ENCODE assay signal across 23 cellular contexts in genomic region chr4:140744421-140744820, GRCh38. TPM values are rescaled to one million over a fixed set of nuclear protein-coding genes. Genes with fewer than 3 reads are reported as not detected.
DNase-seq lines count a peak whose midpoint lies in the region; ATAC-seq and TF ChIP-seq lines count a peak whose summit lies in the region.
"Had no signal": no experiment of that assay in that cellular context is flagged by ENCODE, and none has a peak within 500 bp of the region (broad histone marks: within the 10 kb centered on the region; RNA-seq: fewer than 3 reads in every experiment).

No MANE protein-coding gene starts in this region.

- H3K27me3 ChIP-seq in MM.1S (replicated peaks; ENCODE audit: insufficient read depth, low read length), result no peaks in the 10 kb centered on the region
- H3K27me3 ChIP-seq in testis, result no peaks in the 10 kb centered on the region
- H3K27me3 ChIP-seq: BE2C had no signal

- peaks cover 40% of the 10 kb centered on the region for H3K4me1 ChIP-seq in MM.1S (ENCODE audit: low read length)
- H3K4me1 ChIP-seq in mesodermal cell (ENCODE audit: control insufficient read depth, insufficient read depth, low read length, poor library complexity, severe bottlenecking), result peaks cover 45% of the 10 kb centered on the region
- H3K4me1 ChIP-seq in testis, result no peaks in the 10 kb centered on the region

- peaks cover 61% of the 10 kb centered on the region for H3K79me2 ChIP-seq in MM.1S (ENCODE audit: low read length)

- H4K20me1 ChIP-seq in MM.1S (ENCODE audit: insufficient read depth, low read length), result no peaks in the 10 kb centered on the region

- H3K9me3 ChIP-seq in MM.1S (replicated peaks; ENCODE audit: insufficient read depth, low read length) (no peaks in the 10 kb centered on the region), mesodermal cell (ENCODE audit: control insufficient read depth, low read length) (peaks cover 10% of the 10 kb centered on the region), testis (no peaks in the 10 kb centered on the region)

- H3K9me2 ChIP-seq in MM.1S (replicated peaks; ENCODE audit: insufficient read depth, low read length), result no peaks in the 10 kb centered on the region
- H3K9me2 ChIP-seq: SK-N-SH had no signal

- 80% methylated on average over 1 of the region's 3 CpGs; no CpG with 5 or more reads in 1 of the 2 experiments for WGBS in mesodermal cell (ENCODE audit: insufficient coverage in 2 of 2), 2 experiments
- WGBS in testis, 2 donors, result 92 to 98% methylated on average over 3 of the region's 3 CpGs

- ATAC-seq in activated B cell treated with CpG ODN at 0.5 μM for 24 hours (ENCODE audit: low read depth), result no peak
- ATAC-seq in stimulated activated memory B cell treated with anti-CD40 and anti-IgM and Interleukin-4, amounts not matched to agents 10 μg/mL and 1 μg/mL and 100 μg/mL, for 72 hours, result no peak
- ATAC-seq: A549, PC-3 had no signal

- H3K27ac ChIP-seq in MM.1S (ENCODE audit: low read length) (peak overlapping the region; percentile 95), mesodermal cell (ENCODE audit: low read depth, low read length, severe bottlenecking) (peak overlapping the region; percentile 96), testis (no peak overlapping the region)
- H3K27ac ChIP-seq: A549, RWPE1 had no signal

- H3K36me3 ChIP-seq in MM.1S (replicated peaks; ENCODE audit: insufficient read depth, low read length) (no peaks in the 10 kb centered on the region), mesodermal cell (ENCODE audit: control insufficient read depth, insufficient read depth, low read length) (no peaks in the 10 kb centered on the region), testis (ENCODE audit: low read depth, missing control alignments) (no peaks in the 10 kb centered on the region)
- H3K36me3 ChIP-seq: BE2C had no signal

- peak overlapping the region; percentile 69 for H3K9ac ChIP-seq in MM.1S (ENCODE audit: low read length)

- H3K27ac Mint-ChIP-seq in activated B cell treated with CpG ODN at 0.5 μM for 24 hours, result peak overlapping the region; percentile 97
- H3K27ac Mint-ChIP-seq in stimulated activated memory B cell treated with anti-CD40 and anti-IgM and Interleukin-4, amounts not matched to agents 10 μg/mL and 1 μg/mL and 100 μg/mL, for 72 hours, result peak overlapping the region; percentile 95

- peaks cover 3% of the 10 kb centered on the region for H3K9me3 Mint-ChIP-seq in activated B cell treated with CpG ODN at 0.5 μM for 24 hours
- H3K9me3 Mint-ChIP-seq in stimulated activated memory B cell treated with anti-CD40 and anti-IgM and Interleukin-4, amounts not matched to agents 10 μg/mL and 1 μg/mL and 100 μg/mL, for 72 hours, result peaks cover 13% of the 10 kb centered on the region

- H3K4me3 ChIP-seq in MM.1S (ENCODE audit: low read length) (no peak overlapping the region), mesodermal cell (ENCODE audit: extremely low read depth, insufficient read depth, low read length, poor library complexity, severe bottlenecking) (no peak overlapping the region), testis (no peak overlapping the region)
- H3K4me3 ChIP-seq: A549 had no signal

- peaks cover 84% of the 10 kb centered on the region for H3K4me1 Mint-ChIP-seq in activated B cell treated with CpG ODN at 0.5 μM for 24 hours
- H3K4me1 Mint-ChIP-seq in stimulated activated memory B cell treated with anti-CD40 and anti-IgM and Interleukin-4, amounts not matched to agents 10 μg/mL and 1 μg/mL and 100 μg/mL, for 72 hours, result peaks cover 82% of the 10 kb centered on the region

- H3K36me3 Mint-ChIP-seq in activated B cell treated with CpG ODN at 0.5 μM for 24 hours (ENCODE audit: low read depth), result peaks cover 21% of the 10 kb centered on the region
- peaks cover 21% of the 10 kb centered on the region for H3K36me3 Mint-ChIP-seq in stimulated activated memory B cell treated with anti-CD40 and anti-IgM and Interleukin-4, amounts not matched to agents 10 μg/mL and 1 μg/mL and 100 μg/mL, for 72 hours

- no peak for TF ChIP-seq POLR2A in testis (IDR thresholded peaks at IDR 0.05)

- H3K4me3 Mint-ChIP-seq in activated B cell treated with CpG ODN at 0.5 μM for 24 hours, result peak overlapping the region; percentile 19
- H3K4me3 Mint-ChIP-seq in stimulated activated memory B cell treated with anti-CD40 and anti-IgM and Interleukin-4, amounts not matched to agents 10 μg/mL and 1 μg/mL and 100 μg/mL, for 72 hours, result peak overlapping the region; percentile 36

- H2AFZ ChIP-seq in MM.1S (ENCODE audit: low read length), result no peak overlapping the region

- peak overlapping the region; percentile 83 for H3K4me2 ChIP-seq in MM.1S (ENCODE audit: low read depth, low read length)

- H3F3A ChIP-seq in MM.1S (ENCODE audit: insufficient read depth, low read length), result peaks cover 43% of the 10 kb centered on the region

- CTCF ChIA-PET in activated B cell treated with CpG ODN at 0.5 μM for 24 hours (lab: Charles Lee), result interaction anchor here (1.0 to 3.1 kb wide), 4 partner anchors 9 to 106 kb away, joined by 3 to 20 read pairs (median 5); partner anchors contain the start of gene TBC1D9

- TF ChIP-seq CTCF in MM.1S (IDR thresholded peaks at IDR 0.05; ENCODE audit: low read length) (no peak), activated B cell treated with CpG ODN at 0.5 μM for 24 hours (IDR thresholded peaks at IDR 0.05) (no peak), testis (IDR thresholded peaks at IDR 0.05) (no peak)

- DNase-seq in MM.1S (peak; percentile 79), activated B cell treated with CpG ODN at 0.5 μM for 24 hours (no peak), pons (ENCODE audit: low spot score) (no peak), testis (no peak), D341Med (ENCODE audit: low spot score) (no peak)
- DNase-seq: BE2C, COR-L47, DMS 273 treated with DMSO at 0.1 percent for 48 hours, DMS79 treated with DMSO at 0.1 percent for 48 hours, KG1, MV-4-11, NCI-H1694, NCI-H2081, NCI-H2171 treated with DMSO at 0.1 percent for 48 hours, NCI-H446, NCI-H526 treated with DMSO at 0.1 percent for 48 hours, PC-3, SHP77 treated with DMSO at 0.1 percent for 48 hours, SK-N-SH had no signal

- POLR2A ChIA-PET in activated B cell treated with CpG ODN at 0.5 μM for 24 hours (lab: Charles Lee), result interaction anchor here (0.7 to 5.8 kb wide), 9 partner anchors 9 to 414 kb away, joined by 4 to 70 read pairs (median 8); partner anchors contain the start of gene TBC1D9

- intact Hi-C loops in activated B cell treated with CpG ODN at 0.5 μM for 24 hours (cut with micrococcal nuclease), result loop anchor here (5.0 kb wide), 2 partner anchors 37 to 72 kb away; no protein-coding TSS in a partner anchor
- intact Hi-C loops in testis (cut with DNase I; ENCODE audit: low total_unique reads), result no loop called here

- no peaks in the 10 kb centered on the region for H3K27me3 Mint-ChIP-seq in activated B cell treated with CpG ODN at 0.5 μM for 24 hours
- H3K27me3 Mint-ChIP-seq in stimulated activated memory B cell treated with anti-CD40 and anti-IgM and Interleukin-4, amounts not matched to agents 10 μg/mL and 1 μg/mL and 100 μg/mL, for 72 hours, result no peaks in the 10 kb centered on the region

RNA-seq across cellular contexts. Expression of gene TBC1D9, which starts 11.8 kb away (rescaled TPM):
- total RNA-seq in activated B cell treated with CpG ODN at 0.5 μM for 24 hours (37.9 and 46.0 TPM in 2 replicates), testis (10 to 100 TPM in 1 of 2 donors, 1 to 10 TPM in 1; 9.8 to 13.1 TPM)
- 22.8 TPM for polyA plus RNA-seq in mesodermal cell (2013, experiment 1 of 2)
- 18.6 TPM for polyA plus RNA-seq in mesodermal cell (2013, experiment 2 of 2)
- 8.6 TPM for polyA plus RNA-seq in testis (ENCODE audit: insufficient read depth, low read depth, low replicate concordance)

Comparison
In these comparisons a context has a peak if more than half of its experiments do, and no peak if none do; other contexts are left out.
1. H3K27ac ChIP-seq: peak in MM.1S (single experiment) and mesodermal cell (single experiment); none in testis (0 of 2).